20 cellular contexts compared by ENCODE assay signal in the genomic region with DNA sequence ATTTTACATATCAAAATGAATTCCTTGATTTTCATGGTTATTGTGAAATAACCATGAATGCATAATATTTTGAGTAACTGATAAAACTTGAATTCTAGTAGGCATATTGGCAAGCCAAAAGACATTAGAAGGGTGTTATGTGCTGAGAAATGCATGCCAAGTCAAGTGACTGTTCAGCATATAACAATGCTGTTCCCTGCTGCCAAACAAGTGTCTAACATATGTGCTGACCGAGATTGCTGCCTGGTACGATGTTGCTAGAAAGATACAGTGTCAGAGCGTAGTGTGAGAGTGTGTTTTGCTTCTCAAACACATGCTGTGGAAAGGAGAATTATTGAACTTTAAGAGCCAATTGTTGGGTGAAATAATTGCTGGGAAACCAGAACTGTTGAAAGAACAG.
DNase-seq lines count a peak whose midpoint lies in the region; ATAC-seq and TF ChIP-seq lines count a peak whose summit lies in the region.
"Had no signal": no experiment of that assay in that cellular context is flagged by ENCODE, and none has a peak within 500 bp of the region (broad histone marks: within the 10 kb centered on the region; RNA-seq: fewer than 3 reads in every experiment).

No MANE protein-coding gene starts in this region.

- H3K9me3 ChIP-seq in mesenchymal stem cell (ENCODE audit: control insufficient read depth, low read length) = no peaks in the 10 kb centered on the region
- H3K9me3 ChIP-seq in mucosa of descending colon = no peaks in the 10 kb centered on the region
- H3K9me3 ChIP-seq: BLaER1 had no signal

- H2BK12ac ChIP-seq in mesenchymal stem cell (ENCODE audit: low read length in 2 of 2) = peak overlapping the region in 1 of 2 experiments; percentile 42

- H4K8ac ChIP-seq in mesenchymal stem cell (ENCODE audit: low read length) = peak overlapping the region; percentile 37

- H3K18ac ChIP-seq in mesenchymal stem cell (ENCODE audit: low read depth in 1 of 2, low read length in 2 of 2) = no peak overlapping the region

- H2BK120ac ChIP-seq in mesenchymal stem cell (ENCODE audit: low read depth, low read length) = no peak overlapping the region

- H3K4ac ChIP-seq in mesenchymal stem cell (ENCODE audit: low read depth in 1 of 2, low read length in 2 of 2) = no peak overlapping the region

- ATAC-seq in GM19395 (IDR thresholded peaks at IDR 0.05; ENCODE audit: unreplicated experiment) (no peak), HG02970 (IDR thresholded peaks at IDR 0.05; ENCODE audit: low FRiP score, unreplicated experiment) (no peak), mucosa of descending colon (no peak)
- ATAC-seq: CD8-positive, alpha-beta T cell; HCT116 had no signal

- H3K27me3 ChIP-seq in mesenchymal stem cell (ENCODE audit: control insufficient read depth in 1 of 2, insufficient read depth in 1 of 2, low read length in 2 of 2) = no peaks in the 10 kb centered on the region
- H3K27me3 ChIP-seq: BLaER1 had no signal

- no peak overlapping the region for H3K4me2 ChIP-seq in mesenchymal stem cell (ENCODE audit: low read length, poor library complexity, severe bottlenecking)
- H3K4me2 ChIP-seq: BLaER1 had no signal

- WGBS in mesenchymal stem cell = 94% methylated on average over 3 of the region's 3 CpGs

- DNase-seq in HFF-Myc (ENCODE audit: extremely low read depth, low read depth) (peak; percentile 2), NCI-H446 treated with DMSO at 0.1 percent for 48 hours (lab: John Stamatoyannopoulos, UW) (peak; percentile 51), fibroblast of pulmonary artery (ENCODE audit: low read depth) (peak; percentile 0), mesenchymal stem cell (no peak), OCI-M1 (lab: John Stamatoyannopoulos, UW) (no peak), mucosa of descending colon (no peak)
- DNase-seq: ACHN; CD8-positive, alpha-beta T cell; COR-L47; DMS 273 treated with DMSO at 0.1 percent for 48 hours; DMS53; GOT3; H7; Karpas-422; KBM-7 had no signal

- no peak overlapping the region for H3K9ac ChIP-seq in mesenchymal stem cell (ENCODE audit: low read length)
- H3K9ac ChIP-seq: BLaER1 had no signal

- no peak overlapping the region for H3K14ac ChIP-seq in mesenchymal stem cell (ENCODE audit: low read length in 2 of 2)

- no peak overlapping the region for H2AK5ac ChIP-seq in mesenchymal stem cell (ENCODE audit: low read length, severe bottlenecking)

- intact Hi-C loops in mucosa of descending colon (cut with DNase I, micrococcal nuclease) = no loop called here

- no peak overlapping the region for H2AFZ ChIP-seq in mesenchymal stem cell (ENCODE audit: low read depth, low read length)

- H3K36me3 ChIP-seq in mesenchymal stem cell (ENCODE audit: control insufficient read depth in 1 of 2, insufficient read depth in 2 of 2, low read depth in 1 of 2, low read length in 2 of 2) (no peaks in the 10 kb centered on the region), mucosa of descending colon (ENCODE audit: low read depth) (no peaks in the 10 kb centered on the region)
- H3K36me3 ChIP-seq: BLaER1 had no signal

- TF ChIP-seq CTCF in HFF-Myc (IDR thresholded peaks at IDR 0.05; ENCODE audit: low read depth, low read length, missing control alignments) (no peak), fibroblast of pulmonary artery (IDR thresholded peaks at IDR 0.05; ENCODE audit: low read length, missing control alignments) (no peak), mucosa of descending colon (IDR thresholded peaks at IDR 0.05) (no peak)

- no peak overlapping the region for H2BK5ac ChIP-seq in mesenchymal stem cell (ENCODE audit: low read depth, low read length, poor library complexity, severe bottlenecking)

- no peaks in the 10 kb centered on the region for H3K79me1 ChIP-seq in mesenchymal stem cell (replicated peaks; ENCODE audit: low read length, poor library complexity, severe bottlenecking)

- no peak overlapping the region for H3K23ac ChIP-seq in mesenchymal stem cell (ENCODE audit: low read length in 2 of 2)

- H3K4me1 ChIP-seq in mesenchymal stem cell (ENCODE audit: control insufficient read depth, insufficient read depth, low read depth, low read length) = no peaks in the 10 kb centered on the region
- no peaks in the 10 kb centered on the region for H3K4me1 ChIP-seq in mucosa of descending colon (ENCODE audit: low read depth)
- H3K4me1 ChIP-seq: BLaER1 had no signal

- no peak overlapping the region for H4K91ac ChIP-seq in mesenchymal stem cell (ENCODE audit: low read length)

- H3K27ac ChIP-seq in mesenchymal stem cell (ENCODE audit: low read length, poor library complexity, severe bottlenecking) = no peak overlapping the region
- H3K27ac ChIP-seq: BLaER1, HL-60 had no signal

- H3K4me3 ChIP-seq in HFF-Myc (replicated peaks; ENCODE audit: low read depth, low read length) = no peak overlapping the region
- no peak overlapping the region for H3K4me3 ChIP-seq in fibroblast of pulmonary artery (replicated peaks; ENCODE audit: low read depth, low read length)
- H3K4me3 ChIP-seq in mesenchymal stem cell (ENCODE audit: insufficient read depth in 1 of 2, low read depth in 1 of 2, low read length in 2 of 2) = no peak overlapping the region
- no peak overlapping the region for H3K4me3 ChIP-seq in mucosa of descending colon
- H3K4me3 ChIP-seq: BLaER1 had no signal

- H2BK15ac ChIP-seq in mesenchymal stem cell (ENCODE audit: low read depth, poor library complexity, severe bottlenecking) = no peak overlapping the region

Comparison
In these comparisons a context has a peak if more than half of its experiments do, and no peak if none do; other contexts are left out.
1. DNase-seq: peak in HFF-Myc (single experiment), NCI-H446 treated with DMSO at 0.1 percent for 48 hours (single experiment) and fibroblast of pulmonary artery (single experiment); none in mesenchymal stem cell (single experiment), OCI-M1 (single experiment) and mucosa of descending colon (0 of 3).